Comparison of ENCODE assay signal across 26 cellular contexts in the genomic region with DNA sequence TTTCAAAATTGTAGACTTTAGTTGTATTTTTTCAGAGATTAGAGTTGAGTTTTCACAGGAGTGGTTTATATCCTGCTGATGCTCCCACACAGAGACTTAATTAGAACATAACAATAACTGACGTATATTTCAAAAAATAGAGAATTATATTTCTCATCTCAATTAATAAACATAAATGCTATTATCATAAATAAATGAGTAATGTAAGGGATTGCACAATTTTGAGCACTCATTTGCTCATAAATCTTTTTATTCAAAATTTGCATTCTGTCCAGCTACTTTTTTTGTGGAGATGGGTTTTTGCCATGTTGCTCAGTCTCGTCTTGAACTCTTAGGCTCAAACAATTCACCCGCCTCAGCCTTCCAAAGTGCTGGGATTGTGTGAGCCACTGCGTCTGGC.
"Had no signal": no experiment of that assay in that cellular context is flagged by ENCODE, and none has a peak within 500 bp of the region (broad histone marks: within the 10 kb centered on the region; RNA-seq: fewer than 3 reads in every experiment).

No MANE protein-coding gene starts in this region.

- H3K27me3 ChIP-seq: SJSA1 had no signal

- H3K4me1 ChIP-seq: SJSA1 had no signal

- H3K9me3 ChIP-seq: SJSA1 had no signal

- H3K4me3 ChIP-seq: SJSA1, SK-N-MC had no signal

- H3K4me1 Mint-ChIP-seq: IgD-negative memory B cell, T-cell had no signal

- ATAC-seq: T-cell had no signal

- H3K4me3 Mint-ChIP-seq: IgD-negative memory B cell, T-cell had no signal

- H3K36me3 ChIP-seq: SJSA1 had no signal

- H3K27me3 Mint-ChIP-seq: IgD-negative memory B cell, T-cell had no signal

- H3K27ac ChIP-seq: HL-60, SJSA1, SK-N-MC had no signal

- FAIRE-seq: HTR-8/SVneo had no signal

- H3K27ac Mint-ChIP-seq: IgD-negative memory B cell, T-cell had no signal

- H3K36me3 Mint-ChIP-seq: IgD-negative memory B cell, T-cell had no signal

- DNase-seq: KBM-7, MV-4-11, NCI-H1048, NCI-H1105, NCI-H1417, NCI-H1436 treated with DMSO at 0.1 percent for 48 hours, NCI-H1694, NCI-H187 treated with DMSO at 0.1 percent for 48 hours, NCI-H2029 treated with DMSO at 0.1 percent for 48 hours, NCI-H2107, NCI-H2171 treated with DMSO at 0.1 percent for 48 hours, NCI-H345, NCI-H446 treated with DMSO at 0.1 percent for 48 hours, NCI-H510A treated with DMSO at 0.1 percent for 48 hours, NCI-H526, NCI-H774, Right ventricle myocardium superior, RPMI8226, SIG-M5, SW 1271, T-cell had no signal
